Comparison of ENCODE assay signal across 20 cellular contexts in genomic region chr11:1937616-1938342, GRCh38. TPM values are rescaled to one million over a fixed set of nuclear protein-coding genes. Genes with fewer than 3 reads are reported as not detected.
DNase-seq lines count a peak whose midpoint lies in the region; ATAC-seq, FAIRE-seq and TF ChIP-seq lines count a peak whose summit lies in the region.
"Had no signal": no experiment of that assay in that cellular context is flagged by ENCODE, and none has a peak within 500 bp of the region (broad histone marks: within the 10 kb centered on the region; RNA-seq: fewer than 3 reads in every experiment).

No MANE protein-coding gene starts in this region.

- H3K9me3 ChIP-seq in heart left ventricle (no peaks in the 10 kb centered on the region), K562 (replicated peaks; ENCODE audit: control insufficient read depth, insufficient read depth, low read depth, low read length) (no peaks in the 10 kb centered on the region), upper lobe of right lung (no peaks in the 10 kb centered on the region)
- H3K9me3 ChIP-seq: esophagus muscularis mucosa, MG63, vagina had no signal

- TF ChIP-seq CTCF in heart left ventricle (IDR thresholded peaks at IDR 0.05) (no peak), K562 (IDR thresholded peaks at IDR 0.05 in 2 of 3, conservative IDR thresholded peaks at IDR 0.05 in 1 of 3; ENCODE audit: insufficient read depth in 2 of 3, low read depth in 1 of 3, low read length in 3 of 3) (no peak), upper lobe of right lung (IDR thresholded peaks at IDR 0.05) (no peak), HFFc6 (IDR thresholded peaks at IDR 0.05) (no peak)

- H2AFZ ChIP-seq in K562 (ENCODE audit: low read depth, low read length) = no peak overlapping the region

- CTCF ChIA-PET in K562 (lab: Yijun Ruan, JAX; ENCODE audit: low intra/inter-chr PET ratio) = no interaction called here

- 0 out of 2 replicates have a peak, but pooled peaks cover 4% of the 10 kb centered on the region for H4K20me1 ChIP-seq in K562 (replicated peaks; ENCODE audit: control insufficient read depth, insufficient read depth, low read length)

- POLR2A ChIA-PET in K562 (lab: Yijun Ruan, JAX) = interaction anchor here (0.6 to 1.2 kb wide), 3 partner anchors 24 to 1772 kb away, joined by 3 read pairs; no protein-coding TSS in a partner anchor

- no peaks in the 10 kb centered on the region for H3K9me1 ChIP-seq in K562 (ENCODE audit: control insufficient read depth, insufficient read depth, low read length)

- no peaks in the 10 kb centered on the region for H3K27me3 ChIP-seq in heart left ventricle
- H3K27me3 ChIP-seq in K562 (ENCODE audit: control insufficient read depth in 2 of 2, insufficient read depth in 2 of 2, low read length in 2 of 2) = peaks cover 21 to 60% of the 10 kb centered on the region in 2 experiments; a peak in 4 of 5 replicates
- peaks cover 5% of the 10 kb centered on the region for H3K27me3 ChIP-seq in upper lobe of right lung
- H3K27me3 ChIP-seq: cardiac muscle cell, MG63, vagina had no signal

- no peak overlapping the region for H3K4me3 Mint-ChIP-seq in HFFc6
- H3K4me3 Mint-ChIP-seq: CD8-positive, alpha-beta memory T cell had no signal

- no peak for TF ChIP-seq POLR2A in heart left ventricle (IDR thresholded peaks at IDR 0.05)
- no peak for TF ChIP-seq POLR2A in K562 (conservative IDR thresholded peaks at IDR 0.05)

- no peaks in the 10 kb centered on the region for H3K36me3 Mint-ChIP-seq in HFFc6 (ENCODE audit: low read depth)

- H3K27ac ChIP-seq in heart left ventricle (peak overlapping the region in 7 of 12 donors; percentile 4 to 79 (median 74)), K562 (ENCODE audit: extremely low read depth, low read depth, low read length) (no peak overlapping the region), upper lobe of right lung (no peak overlapping the region)
- H3K27ac ChIP-seq: cardiac muscle cell, esophagus muscularis mucosa, RWPE1, vagina had no signal

- H3K4me1 ChIP-seq in heart left ventricle (peaks cover 0 to 18% (median 9%) of the 10 kb centered on the region in 12 donors), K562 (replicated peaks in 1 of 2; ENCODE audit: control insufficient read depth in 2 of 2, insufficient read depth in 2 of 2, low read length in 2 of 2) (peaks cover 0 to 50% of the 10 kb centered on the region in 2 experiments; a peak in 3 of 5 replicates), upper lobe of right lung (no peaks in the 10 kb centered on the region)

- H3K4me2 ChIP-seq in K562 (ENCODE audit: insufficient read depth, low read length) = no peak overlapping the region

- TF ChIP-seq RAD21 in K562 (CRISPR knock-in tag; conservative IDR thresholded peaks at IDR 0.05 in 1 of 2, IDR thresholded peaks at IDR 0.05 in 1 of 2) = no peak

- H3K9ac ChIP-seq in K562 (ENCODE audit: insufficient read depth in 1 of 2, low read depth in 2 of 2, low read length in 2 of 2) = no peak overlapping the region

- ATAC-seq in heart left ventricle (no peak), Right ventricle myocardium superior (ENCODE audit: poor library complexity) (no peak), K562 (no peak), upper lobe of right lung (no peak), GM18868 (IDR thresholded peaks at IDR 0.05; ENCODE audit: unreplicated experiment) (no peak)

- no peaks in the 10 kb centered on the region for H3K79me2 ChIP-seq in K562 (ENCODE audit: control insufficient read depth, insufficient read depth, low read length)

- no TSS peak for BruUV-seq in K562 (replicated peaks; lab: Mats Ljungman, UMichigan)

- H3K27me3 Mint-ChIP-seq in HFFc6 (ENCODE audit: insufficient read depth) = peaks cover 15% of the 10 kb centered on the region

- no peak overlapping the region for H3K4me3 ChIP-seq in heart left ventricle
- H3K4me3 ChIP-seq in K562 = no peak overlapping the region
- H3K4me3 ChIP-seq in upper lobe of right lung = no peak overlapping the region
- H3K4me3 ChIP-seq: cardiac muscle cell, esophagus muscularis mucosa, MG63, vagina had no signal

- 81 to 89% (median 86%) methylated on average over 16 to 35 of the region's 35 CpGs for WGBS in heart left ventricle, 4 donors
- WGBS in K562 (ENCODE audit: insufficient coverage, low coverage, missing lambda C conversion rate) = 2% methylated on average over 32 of the region's 35 CpGs

- DNase-seq in heart left ventricle (peak in 3 of 5 donors; percentile 13 to 51 (median 20)), Right ventricle myocardium superior (no peak), K562 (ENCODE audit: extremely low read depth in 1 of 4, low spot score in 3 of 4) (no peak), mesenteric fat pad (ENCODE audit: low spot score) (peak; percentile 87), upper lobe of right lung (peak; percentile 47), HFFc6 (no peak), amniotic stem cell (lab: John Stamatoyannopoulos, UW) (no peak)
- DNase-seq: mesenchymal stem cell; MG63; NCI-H1694; NK-92 treated with Interleukin-12 subunit alpha and Interleukin-12 subunit beta, amount 100 ng/mL, for 24 hours; stimulated activated CD4-positive, alpha-beta T cell treated with anti-CD3 and anti-CD28 coated beads, Interleukin-2, amount 100 ng/mL, for 24 hours had no signal

- TF ChIP-seq EP300 in K562 (IDR thresholded peaks at IDR 0.05; ENCODE audit: low read length) = no peak

- H3K36me3 ChIP-seq in heart left ventricle (no peaks in the 10 kb centered on the region), K562 (ENCODE audit: control insufficient read depth, insufficient read depth, low read length) (no peaks in the 10 kb centered on the region), upper lobe of right lung (no peaks in the 10 kb centered on the region)
- H3K36me3 ChIP-seq: cardiac muscle cell, MG63, vagina had no signal

- H3K4me1 Mint-ChIP-seq in HFFc6 (ENCODE audit: low read depth) = no peaks in the 10 kb centered on the region

- intact Hi-C loops in heart left ventricle (cut with DNase I) (loop anchor here in 2 of 10 donors (1.0 kb wide), 1 partner anchor 23 kb away; no protein-coding TSS in a partner anchor), Right ventricle myocardium superior (cut with DNase I) (loop anchor here (1.0 to 5.0 kb wide), 2 partner anchors 23 to 35 kb away; no protein-coding TSS in a partner anchor), K562 (cut with micrococcal nuclease) (no loop called here), upper lobe of right lung (cut with DNase I) (no loop called here)

- H3K27ac Mint-ChIP-seq in HFFc6 = no peak overlapping the region
- H3K27ac Mint-ChIP-seq: CD8-positive, alpha-beta memory T cell had no signal

- in situ Hi-C loops in K562 (cut with MboI) = no loop called here

- no peak for FAIRE-seq in K562 (lab: Jason Lieb, UNC)
- FAIRE-seq: H54 had no signal

- no peaks in the 10 kb centered on the region for H3K9me3 Mint-ChIP-seq in HFFc6

RNA-seq across cellular contexts. Expression of gene MRPL23, which starts 9.4 kb away (rescaled TPM):
- total RNA-seq in heart left ventricle = 100 to 1,000 TPM in 2 of 9 donors, 10 to 100 TPM in 7; 44.0 to 183 (median 76.1) TPM
- 100 to 1,000 TPM; 141 to 183 TPM for polyA plus RNA-seq in heart left ventricle
- total RNA-seq in Right ventricle myocardium superior = 99.3 TPM
- total RNA-seq in K562 (2011; cell fraction: chromatin; rRNA removed; ENCODE audit: low replicate concordance) = 26.8 and 80.9 TPM in 2 replicates
- total RNA-seq in K562 (2011; cell fraction: nucleolus; rRNA removed) = 67.7 and 84.7 TPM in 2 replicates
- 43.5 and 46.6 TPM in 2 replicates for total RNA-seq in K562 (2011; cell fraction: nucleoplasm; rRNA removed)
- 109 and 128 TPM in 2 replicates for total RNA-seq in K562 (2014; rRNA removed)
- total RNA-seq in K562 (2014; rRNA removed; fragmentation: Illumina TruSeq; extraction: Trizol) = 17.5 and 22.7 TPM in 2 replicates
- 46.2 and 53.3 TPM in 2 replicates for total RNA-seq in K562 (2015; rRNA removed; fragmentation: Illumina TruSeq; extraction: Trizol)
- total RNA-seq in K562 (2021) = 63.7 and 72.7 TPM in 2 replicates
- polyA plus RNA-seq in K562 (2011; rRNA removed) = 35.5 and 50.9 TPM in 2 replicates
- 131 and 155 TPM in 2 replicates for polyA plus RNA-seq in K562 (2011; cell fraction: cytosol; rRNA removed)
- 75.9 and 80.7 TPM in 2 replicates for polyA plus RNA-seq in K562 (2011; cell fraction: nucleus; rRNA removed)
- polyA plus RNA-seq in K562 (2012) = 44.3 and 53.3 TPM in 2 replicates
- polyA plus RNA-seq in K562 (2014; fragmentation: Illumina TruSeq; extraction: Trizol) = 37.4 and 42.9 TPM in 2 replicates
- polyA plus RNA-seq in K562 (2014; fragmentation: Nextera tagmentation; extraction: Ambion mirVana) = 1 to 10 TPM in 1 of 2 experiments, under 1 TPM in 1; 0.44 to 1.1 TPM
- 79.9 and 85.9 TPM in 2 replicates for polyA plus RNA-seq in K562 (2014; rRNA removed)
- 19.0 and 20.5 TPM in 2 replicates for polyA minus RNA-seq in K562 (2011; rRNA and poly(A)+ RNA removed)
- polyA minus RNA-seq in K562 (2011; cell fraction: cytosol; rRNA and poly(A)+ RNA removed) = 40.8 and 45.4 TPM in 2 replicates
- 53.0 and 70.8 TPM in 2 replicates for polyA minus RNA-seq in K562 (2011; cell fraction: nucleus; rRNA and poly(A)+ RNA removed)
- 26.0 TPM for total RNA-seq in mesenteric fat pad
- total RNA-seq in upper lobe of right lung = 58.6 TPM
- 100 to 1,000 TPM in 4 of 6 experiments, 10 to 100 TPM in 2; 83.8 to 116 (median 110) TPM for total RNA-seq in HFFc6 (2021; fragmentation: NEBNext Ultra II Directional; extraction: Animal tissue kit (Norgen Biotek cat#: 25700))

RNA-seq across cellular contexts. Expression of gene TNNT3, which starts 18.3 kb away (rescaled TPM):
- total RNA-seq in heart left ventricle (10 to 100 TPM; 17.1 to 84.5 (median 49.0) TPM), Right ventricle myocardium superior (35.7 TPM), K562 (2014; rRNA removed) (not detected in 2 replicates), K562 (2014; rRNA removed; fragmentation: Illumina TruSeq; extraction: Trizol) (not detected in 2 replicates), K562 (2015; rRNA removed; fragmentation: Illumina TruSeq; extraction: Trizol) (not detected in 2 replicates), K562 (2021) (not detected in 2 replicates), mesenteric fat pad (22.9 TPM), upper lobe of right lung (0.43 TPM)
- polyA plus RNA-seq in heart left ventricle (10 to 100 TPM; 40.8 to 45.5 TPM), K562 (2011; rRNA removed) (0.10 TPM in 1 of 2 replicates, not detected in the other), K562 (2014; fragmentation: Illumina TruSeq; extraction: Trizol) (not detected in 2 replicates), K562 (2014; fragmentation: Nextera tagmentation; extraction: Ambion mirVana) (not detected), K562 (2014; rRNA removed) (not detected in 2 replicates)
- total RNA-seq in K562 (2011; cell fraction: chromatin; rRNA removed; ENCODE audit: low replicate concordance) = not detected in 2 replicates
- total RNA-seq in K562 (2011; cell fraction: nucleolus; rRNA removed) = not detected in 2 replicates
- total RNA-seq in K562 (2011; cell fraction: nucleoplasm; rRNA removed) = not detected in 2 replicates
- polyA plus RNA-seq in K562 (2011; cell fraction: cytosol; rRNA removed) = not detected in 2 replicates
- 0.41 and 0.70 TPM in 2 replicates for polyA plus RNA-seq in K562 (2011; cell fraction: nucleus; rRNA removed)
- polyA plus RNA-seq in K562 (2012) = not detected in 2 replicates
- not detected in 2 replicates for polyA minus RNA-seq in K562 (2011; rRNA and poly(A)+ RNA removed)
- polyA minus RNA-seq in K562 (2011; cell fraction: cytosol; rRNA and poly(A)+ RNA removed) = not detected in 2 replicates
- not detected in 2 replicates for polyA minus RNA-seq in K562 (2011; cell fraction: nucleus; rRNA and poly(A)+ RNA removed)
- not detected for total RNA-seq in HFFc6 (2021; fragmentation: NEBNext Ultra II Directional; extraction: Animal tissue kit (Norgen Biotek cat#: 25700))
- polyA plus RNA-seq: CD8-positive, alpha-beta memory T cell had no signal

RNA-seq across cellular contexts. Expression of gene PRR33, which starts 46.1 kb away (rescaled TPM):
- total RNA-seq in heart left ventricle (1 to 10 TPM in 8 of 9 donors, under 1 TPM in 1; 0.81 to 5.1 (median 2.4) TPM), Right ventricle myocardium superior (5.8 TPM), K562 (2014; rRNA removed) (not detected in 2 replicates), K562 (2014; rRNA removed; fragmentation: Illumina TruSeq; extraction: Trizol) (not detected in 2 replicates), K562 (2015; rRNA removed; fragmentation: Illumina TruSeq; extraction: Trizol) (not detected in 2 replicates), K562 (2021) (not detected in 2 replicates), mesenteric fat pad (not detected), upper lobe of right lung (not detected)
- polyA plus RNA-seq in heart left ventricle (1 to 10 TPM in 1 of 2 donors, under 1 TPM in 1; 0.08 to 4.6 TPM), K562 (2011; rRNA removed) (not detected in 2 replicates), K562 (2014; fragmentation: Illumina TruSeq; extraction: Trizol) (not detected in 2 replicates), K562 (2014; fragmentation: Nextera tagmentation; extraction: Ambion mirVana) (not detected), K562 (2014; rRNA removed) (not detected in 2 replicates)
- not detected in 2 replicates for total RNA-seq in K562 (2011; cell fraction: chromatin; rRNA removed; ENCODE audit: low replicate concordance)
- total RNA-seq in K562 (2011; cell fraction: nucleolus; rRNA removed) = not detected in 2 replicates
- not detected in 2 replicates for total RNA-seq in K562 (2011; cell fraction: nucleoplasm; rRNA removed)
- not detected in 2 replicates for polyA plus RNA-seq in K562 (2011; cell fraction: cytosol; rRNA removed)
- not detected in 2 replicates for polyA plus RNA-seq in K562 (2011; cell fraction: nucleus; rRNA removed)
- polyA plus RNA-seq in K562 (2012) = not detected in 2 replicates
- not detected in 2 replicates for polyA minus RNA-seq in K562 (2011; rRNA and poly(A)+ RNA removed)
- not detected in 2 replicates for polyA minus RNA-seq in K562 (2011; cell fraction: cytosol; rRNA and poly(A)+ RNA removed)
- polyA minus RNA-seq in K562 (2011; cell fraction: nucleus; rRNA and poly(A)+ RNA removed) = not detected in 2 replicates
- not detected for total RNA-seq in HFFc6 (2021; fragmentation: NEBNext Ultra II Directional; extraction: Animal tissue kit (Norgen Biotek cat#: 25700))
- total RNA-seq: cardiac muscle cell; CD8-positive, alpha-beta memory T cell; esophagus muscularis mucosa; vagina had no signal
- polyA plus RNA-seq: cardiac muscle cell had no signal

RNA-seq across cellular contexts. Expression of gene H19, which starts 59.9 kb away (rescaled TPM):
- total RNA-seq in heart left ventricle (1,000 to 10,000 TPM in 1 of 9 donors, 100 to 1,000 TPM in 8; 303 to 1,545 (median 463) TPM), Right ventricle myocardium superior (420 TPM), K562 (2014; rRNA removed) (18.7 and 20.7 TPM in 2 replicates), K562 (2014; rRNA removed; fragmentation: Illumina TruSeq; extraction: Trizol) (4.0 and 5.8 TPM in 2 replicates), K562 (2015; rRNA removed; fragmentation: Illumina TruSeq; extraction: Trizol) (20.5 and 24.6 TPM in 2 replicates), K562 (2021) (10.0 and 15.6 TPM in 2 replicates), mesenteric fat pad (292 TPM), upper lobe of right lung (55.8 TPM)
- polyA plus RNA-seq in heart left ventricle (1,000 to 10,000 TPM in 1 of 2 donors, 100 to 1,000 TPM in 1; 627 to 1,006 TPM), K562 (2011; rRNA removed) (220 and 682 TPM in 2 replicates), K562 (2014; fragmentation: Illumina TruSeq; extraction: Trizol) (15.7 and 19.7 TPM in 2 replicates), K562 (2014; fragmentation: Nextera tagmentation; extraction: Ambion mirVana) (under 1 TPM; 0.13 to 0.63 TPM), K562 (2014; rRNA removed) (13.0 and 18.2 TPM in 2 replicates)
- 18.4 and 75.9 TPM in 2 replicates for total RNA-seq in K562 (2011; cell fraction: chromatin; rRNA removed; ENCODE audit: low replicate concordance)
- 34.1 and 71.4 TPM in 2 replicates for total RNA-seq in K562 (2011; cell fraction: nucleolus; rRNA removed)
- total RNA-seq in K562 (2011; cell fraction: nucleoplasm; rRNA removed) = 40.2 and 132 TPM in 2 replicates
- polyA plus RNA-seq in K562 (2011; cell fraction: cytosol; rRNA removed) = 487 and 1,836 TPM in 2 replicates
- polyA plus RNA-seq in K562 (2011; cell fraction: nucleus; rRNA removed) = 124 and 550 TPM in 2 replicates
- polyA plus RNA-seq in K562 (2012) = 7.2 and 15.5 TPM in 2 replicates
- 162 and 353 TPM in 2 replicates for polyA minus RNA-seq in K562 (2011; rRNA and poly(A)+ RNA removed)
- 373 and 514 TPM in 2 replicates for polyA minus RNA-seq in K562 (2011; cell fraction: cytosol; rRNA and poly(A)+ RNA removed)
- polyA minus RNA-seq in K562 (2011; cell fraction: nucleus; rRNA and poly(A)+ RNA removed) = 32.9 and 61.7 TPM in 2 replicates
- under 1 TPM in 2 of 6 experiments, not detected in 4; 0.25 to 0.33 TPM for total RNA-seq in HFFc6 (2021; fragmentation: NEBNext Ultra II Directional; extraction: Animal tissue kit (Norgen Biotek cat#: 25700))
- total RNA-seq: activated CD8-positive, alpha-beta memory T cell treated with anti-CD3 and anti-CD28 coated beads for 36 hours; CD8-positive, alpha-beta memory T cell had no signal
- polyA plus RNA-seq: CD8-positive, alpha-beta memory T cell had no signal

Comparison
In these comparisons a context has a peak if more than half of its experiments do, and no peak if none do; other contexts are left out.
1. DNase-seq: peak in heart left ventricle (3 of 5), mesenteric fat pad (single experiment) and upper lobe of right lung (single experiment); none in Right ventricle myocardium superior (single experiment), K562 (0 of 4), HFFc6 (single experiment) and amniotic stem cell (single experiment).
2. H3K27ac ChIP-seq: peak in heart left ventricle (7 of 12); none in K562 (single experiment) and upper lobe of right lung (single experiment).
3. RNA of gene TNNT3, which starts 18.3 kb away (total RNA-seq): 17.1 to 84.5 TPM in heart left ventricle, 35.7 TPM in Right ventricle myocardium superior (single experiment) and 22.9 TPM in mesenteric fat pad (single experiment); 0.43 TPM in upper lobe of right lung (single experiment), not detected in K562 and not detected in HFFc6; every median in the first group is over 10 times any median in the second.